Comparison of ENCODE assay signal across 20 cellular contexts in the genomic region with DNA sequence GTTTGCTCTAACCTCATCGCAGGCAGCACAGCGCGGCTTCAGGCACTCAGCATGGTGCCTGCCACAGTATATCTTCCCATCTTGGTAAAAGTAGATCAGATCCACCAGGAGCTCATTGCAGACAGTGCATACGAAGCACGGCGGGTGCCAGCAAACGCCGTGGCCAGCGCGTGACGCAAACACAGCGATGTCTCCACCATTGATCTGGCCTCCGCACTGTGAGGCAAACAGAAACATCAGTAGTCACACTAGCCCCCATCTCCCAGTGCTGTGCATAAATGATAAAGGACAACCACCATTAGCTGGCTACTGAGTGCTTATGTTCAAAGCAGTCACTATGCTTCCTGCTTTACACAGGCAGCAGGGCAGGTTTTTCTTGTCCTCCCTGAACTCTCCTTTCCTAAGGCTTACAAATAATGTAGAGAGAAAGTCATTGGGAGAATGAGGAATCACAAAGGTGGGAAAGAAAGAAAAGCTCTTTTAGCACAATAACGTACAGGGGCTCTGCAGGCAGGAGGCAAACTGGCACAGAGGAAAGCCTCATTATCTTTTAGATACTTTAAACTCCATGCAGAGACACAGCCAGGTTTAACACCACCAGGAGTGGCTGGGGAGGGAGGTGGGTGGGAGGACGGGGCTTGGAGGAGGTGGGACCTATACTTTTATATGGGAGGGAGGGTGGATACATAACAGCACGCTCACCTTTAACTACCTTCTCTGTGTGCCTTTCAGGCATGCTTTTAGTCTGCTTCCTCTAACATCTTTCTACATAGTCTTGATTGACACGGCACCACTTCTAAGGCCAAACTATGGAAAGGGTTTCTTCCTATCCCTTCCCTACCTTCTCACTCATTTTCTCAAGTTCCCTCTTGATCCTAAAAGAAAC.
DNase-seq lines count a peak whose midpoint lies in the region; ATAC-seq and TF ChIP-seq lines count a peak whose summit lies in the region.
"Had no signal": no experiment of that assay in that cellular context is flagged by ENCODE, and none has a peak within 500 bp of the region (broad histone marks: within the 10 kb centered on the region; RNA-seq: fewer than 3 reads in every experiment).

No MANE protein-coding gene starts in this region.

- peaks cover 0 to 4% (median 3%) of the 10 kb centered on the region in 5 experiments for H3K9me3 Mint-ChIP-seq in brain
- H3K9me3 Mint-ChIP-seq: activated naive CD4-positive, alpha-beta T cell treated with anti-CD3 and anti-CD28 coated beads for 36 hours; effector memory CD8-positive, alpha-beta T cell; IgD-negative memory B cell; stimulated activated naive CD8-positive, alpha-beta T cell treated with anti-CD3 and anti-CD28 coated beads, Interleukin-15, amount 100 ng/mL, for 72 hours; T-helper 1 cell treated with Interleukin-12 subunit alpha and Interleukin-12 subunit beta and Interleukin-4 antibody, amounts not matched to agents 30 μg/mL and 1 μg/mL, for 36 hours had no signal

- no peak overlapping the region for H3K27ac ChIP-seq in left lung
- H3K27ac ChIP-seq in suprapubic skin, result peak overlapping the region; percentile 60
- H3K27ac ChIP-seq in coronary artery, result no peak overlapping the region

- 88% methylated on average over 16 of the region's 17 CpGs for WGBS in suprapubic skin

- TF ChIP-seq EP300 in suprapubic skin (IDR thresholded peaks at IDR 0.05), result no peak

- peaks cover 30% of the 10 kb centered on the region for H3K4me1 Mint-ChIP-seq in brain
- H3K4me1 Mint-ChIP-seq: CD4-positive, CD25-positive, alpha-beta regulatory T cell; stimulated activated naive CD8-positive, alpha-beta T cell treated with anti-CD3 and anti-CD28 coated beads, Interleukin-15, amount 100 ng/mL, for 72 hours had no signal

- DNase-seq in NCI-H1417 (lab: John Stamatoyannopoulos, UW) (peak in 2 of 3 experiments; percentile 3 to 7), NCI-H1417 treated with DMSO at 0.1 percent for 48 hours (lab: John Stamatoyannopoulos, UW) (no peak), left lung (peak in 1 of 2 donors; percentile 68), suprapubic skin (ENCODE audit: low spot score in 2 of 2) (no peak), coronary artery (ENCODE audit: low spot score) (no peak)
- DNase-seq in effector CD8-positive, alpha-beta T cell (lab: John Stamatoyannopoulos, UW), result no peak
- DNase-seq: 8988T; activated naive CD4-positive, alpha-beta T cell treated with anti-CD3 and anti-CD28 coated beads for 36 hours; CD4-positive, CD25-positive, alpha-beta regulatory T cell; effector memory CD8-positive, alpha-beta T cell; foreskin melanocyte; midbrain; NCI-H1436; NCI-H446 treated with DMSO at 0.1 percent for 48 hours; stimulated activated CD4-positive, alpha-beta T cell treated with anti-CD3 and anti-CD28 coated beads, Interleukin-12 subunit alpha, Interleukin-12 subunit beta, amount 100 ng/mL, for 4 hours; stimulated activated naive CD8-positive, alpha-beta T cell treated with anti-CD3 and anti-CD28 coated beads, Interleukin-15, amount 100 ng/mL, for 72 hours had no signal

- H3K27me3 ChIP-seq in left lung (no peaks in the 10 kb centered on the region), suprapubic skin (no peaks in the 10 kb centered on the region)

- H3K4me3 ChIP-seq in left lung (no peak overlapping the region), suprapubic skin (no peak overlapping the region), coronary artery (no peak overlapping the region)

- H3K4me1 ChIP-seq in left lung (peaks cover 0 to 3% of the 10 kb centered on the region in 2 donors), suprapubic skin (peaks cover 46% of the 10 kb centered on the region)

- H3K27ac Mint-ChIP-seq in brain, result peak overlapping the region in 3 of 5 experiments; percentile 8 to 40 (median 26)
- H3K27ac Mint-ChIP-seq: activated naive CD4-positive, alpha-beta T cell treated with anti-CD3 and anti-CD28 coated beads for 36 hours; CD4-positive, CD25-positive, alpha-beta regulatory T cell; effector memory CD8-positive, alpha-beta T cell; IgD-negative memory B cell; stimulated activated naive CD8-positive, alpha-beta T cell treated with anti-CD3 and anti-CD28 coated beads, Interleukin-15, amount 100 ng/mL, for 72 hours; T-helper 1 cell treated with Interleukin-12 subunit alpha and Interleukin-12 subunit beta and Interleukin-4 antibody, amounts not matched to agents 30 μg/mL and 1 μg/mL, for 36 hours had no signal

- H3K4me3 Mint-ChIP-seq in brain, result no peak overlapping the region
- H3K4me3 Mint-ChIP-seq: activated naive CD4-positive, alpha-beta T cell treated with anti-CD3 and anti-CD28 coated beads for 36 hours; CD4-positive, CD25-positive, alpha-beta regulatory T cell; effector memory CD8-positive, alpha-beta T cell; IgD-negative memory B cell; stimulated activated naive CD8-positive, alpha-beta T cell treated with anti-CD3 and anti-CD28 coated beads, Interleukin-15, amount 100 ng/mL, for 72 hours; T-helper 1 cell treated with Interleukin-12 subunit alpha and Interleukin-12 subunit beta and Interleukin-4 antibody, amounts not matched to agents 30 μg/mL and 1 μg/mL, for 36 hours had no signal

- peaks cover 0 to 38% of the 10 kb centered on the region in 2 donors for H3K36me3 ChIP-seq in left lung
- H3K36me3 ChIP-seq in suprapubic skin, result peaks cover 40% of the 10 kb centered on the region

- H3K27me3 Mint-ChIP-seq in brain, result peaks cover 8% of the 10 kb centered on the region
- H3K27me3 Mint-ChIP-seq: CD4-positive, CD25-positive, alpha-beta regulatory T cell had no signal

- no peak for TF ChIP-seq POLR2A in suprapubic skin (IDR thresholded peaks at IDR 0.05)

- peak; percentile 66 for ATAC-seq in left lung
- no peak for ATAC-seq in GM18858 (IDR thresholded peaks at IDR 0.05; ENCODE audit: unreplicated experiment)
- ATAC-seq: effector memory CD8-positive, alpha-beta T cell; stimulated activated naive CD8-positive, alpha-beta T cell treated with anti-CD3 and anti-CD28 coated beads, Interleukin-15, amount 100 ng/mL, for 72 hours had no signal

- H3K36me3 Mint-ChIP-seq in brain, result peaks cover 68% of the 10 kb centered on the region
- H3K36me3 Mint-ChIP-seq: CD4-positive, CD25-positive, alpha-beta regulatory T cell had no signal

- intact Hi-C loops in left lung (cut with DNase I), result no loop called here

- no peaks in the 10 kb centered on the region for H3K9me3 ChIP-seq in left lung
- no peaks in the 10 kb centered on the region for H3K9me3 ChIP-seq in suprapubic skin

- TF ChIP-seq CTCF in brain (conservative IDR thresholded peaks at IDR 0.05) (no peak), left lung (IDR thresholded peaks at IDR 0.05) (no peak), suprapubic skin (IDR thresholded peaks at IDR 0.05) (no peak), coronary artery (IDR thresholded peaks at IDR 0.05) (no peak)

Comparison
In these comparisons a context has a peak if more than half of its experiments do, and no peak if none do; other contexts are left out.
1. DNase-seq: peak in NCI-H1417 (2 of 3); none in NCI-H1417 treated with DMSO at 0.1 percent for 48 hours (single experiment), suprapubic skin (0 of 2), effector CD8-positive, alpha-beta T cell (single experiment) and coronary artery (single experiment).